Comparison of ENCODE assay signal across 18 cellular contexts in the genomic region with DNA sequence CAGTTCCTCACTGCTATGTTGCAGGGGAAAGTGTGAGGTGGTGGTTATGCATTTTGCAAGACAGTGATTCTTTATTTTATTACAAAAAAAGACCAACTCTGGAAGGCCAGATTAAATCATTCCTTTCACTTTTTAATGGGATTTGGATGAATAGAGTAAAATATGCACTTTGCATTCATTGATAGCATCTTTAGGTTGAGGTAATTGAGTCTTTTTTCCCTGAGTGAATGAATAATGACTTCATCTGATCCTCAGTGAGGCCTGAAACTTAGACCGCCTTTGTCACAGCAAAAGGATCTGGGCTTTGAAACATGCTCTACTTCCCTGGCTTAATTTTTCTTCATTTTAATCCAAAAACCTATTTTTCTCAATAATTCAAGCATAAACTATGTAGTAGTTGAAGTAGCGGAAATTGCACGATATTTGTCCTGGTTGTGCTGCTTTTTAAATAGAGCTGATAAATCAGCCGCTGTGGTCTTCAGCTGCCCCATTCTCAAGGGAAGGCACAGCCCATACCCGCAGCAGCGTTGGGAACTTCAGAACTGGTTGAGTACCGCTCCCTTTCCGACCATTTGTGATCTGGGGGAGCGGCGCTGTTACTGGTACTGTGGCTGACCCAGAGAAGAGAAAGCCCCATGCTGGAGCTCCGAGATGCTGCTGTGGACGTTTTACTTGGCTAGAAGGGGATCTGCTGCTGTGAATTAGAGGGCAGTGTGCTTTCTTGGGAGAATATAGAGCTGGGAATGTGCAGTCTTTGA.
DNase-seq lines count a peak whose midpoint lies in the region; ATAC-seq and TF ChIP-seq lines count a peak whose summit lies in the region.
"Had no signal": no experiment of that assay in that cellular context is flagged by ENCODE, and none has a peak within 500 bp of the region (broad histone marks: within the 10 kb centered on the region; RNA-seq: fewer than 3 reads in every experiment).

No MANE protein-coding gene starts in this region.

- no peak overlapping the region for H3K56ac ChIP-seq in mesendoderm (ENCODE audit: low read length)

- H3K4me3 ChIP-seq in tibial nerve: no peak overlapping the region
- H3K4me3 ChIP-seq in mesendoderm (ENCODE audit: low read length): no peak overlapping the region
- H3K4me3 ChIP-seq in hepatocyte: no peak overlapping the region
- no peak overlapping the region for H3K4me3 ChIP-seq in esophagus muscularis mucosa
- H3K4me3 ChIP-seq: BLaER1 treated with 17β-estradiol and CSF1 and Interleukin-3, amounts not matched to agents 10 nM and 100 nM had no signal

- H3K9me3 ChIP-seq in tibial nerve (no peaks in the 10 kb centered on the region), hepatocyte (ENCODE audit: low read depth) (no peaks in the 10 kb centered on the region), esophagus muscularis mucosa (no peaks in the 10 kb centered on the region)

- DNase-seq in activated T-cell treated with anti-CD3 and anti-CD28 coated beads, Interleukin-2, amount 50 U/mL, for 24 hours: no peak
- no peak for DNase-seq in activated T-cell treated with anti-CD3 and anti-CD28 coated beads, Interleukin-2, amount 50 U/mL, for 4 hours
- DNase-seq in nephron progenitor cell (no peak), tibial nerve (ENCODE audit: low spot score in 2 of 2) (no peak), mesendoderm (no peak), hepatocyte (ENCODE audit: low spot score) (no peak), esophagus muscularis mucosa (ENCODE audit: extremely low spot score) (no peak)
- DNase-seq: 8988T; CD8-positive, alpha-beta memory T cell; H7; NCI-H1436; NCI-H2029; NCI-H2171 treated with DMSO at 0.1 percent for 48 hours; NCI-H748 treated with DMSO at 0.1 percent for 48 hours had no signal

- no peak overlapping the region for H3K4me3 Mint-ChIP-seq in activated T-cell treated with anti-CD3 and anti-CD28 coated beads, Interleukin-2, amount 50 U/mL, for 24 hours
- H3K4me3 Mint-ChIP-seq in activated T-cell treated with anti-CD3 and anti-CD28 coated beads, Interleukin-2, amount 50 U/mL, for 4 hours: no peak overlapping the region
- H3K4me3 Mint-ChIP-seq in brain: peak overlapping the region in 4 of 5 experiments; percentile 37 to 68 (median 45)
- H3K4me3 Mint-ChIP-seq in nephron progenitor cell: no peak overlapping the region
- H3K4me3 Mint-ChIP-seq: CD8-positive, alpha-beta memory T cell had no signal

- TF ChIP-seq POLR2A in tibial nerve (IDR thresholded peaks at IDR 0.05) (no peak), esophagus muscularis mucosa (IDR thresholded peaks at IDR 0.05; ENCODE audit: low read depth) (no peak)

- TF ChIP-seq CTCF in brain (conservative IDR thresholded peaks at IDR 0.05) (no peak), nephron progenitor cell (IDR thresholded peaks at IDR 0.05) (no peak), tibial nerve (IDR thresholded peaks at IDR 0.05) (no peak), hepatocyte (IDR thresholded peaks at IDR 0.05; ENCODE audit: poor library complexity) (no peak), esophagus muscularis mucosa (IDR thresholded peaks at IDR 0.05) (no peak)

- no peaks in the 10 kb centered on the region for H3K27me3 ChIP-seq in tibial nerve
- H3K27me3 ChIP-seq in mesendoderm (ENCODE audit: insufficient read depth, low read length, poor library complexity): no peaks in the 10 kb centered on the region
- no peaks in the 10 kb centered on the region for H3K27me3 ChIP-seq in hepatocyte
- no peaks in the 10 kb centered on the region for H3K27me3 ChIP-seq in esophagus muscularis mucosa
- H3K27me3 ChIP-seq: BLaER1 treated with 17β-estradiol and CSF1 and Interleukin-3, amounts not matched to agents 10 nM and 100 nM had no signal

- 51 to 57% methylated on average over 12 of the region's 12 CpGs for WGBS in tibial nerve, 2 donors
- WGBS in mesendoderm (ENCODE audit: extremely low coverage, insufficient coverage, low lambda C conversion rate): no CpG with 5 or more reads among the region's 12 CpGs
- WGBS in hepatocyte (ENCODE audit: low lambda C conversion rate, missing lambda C conversion rate): 93% methylated on average over 12 of the region's 12 CpGs
- 92% methylated on average over 12 of the region's 12 CpGs for WGBS in esophagus muscularis mucosa

- no peaks in the 10 kb centered on the region for H3K27me3 Mint-ChIP-seq in activated T-cell treated with anti-CD3 and anti-CD28 coated beads, Interleukin-2, amount 50 U/mL, for 24 hours
- H3K27me3 Mint-ChIP-seq in activated T-cell treated with anti-CD3 and anti-CD28 coated beads, Interleukin-2, amount 50 U/mL, for 4 hours (ENCODE audit: low read depth): no peaks in the 10 kb centered on the region
- peaks cover 9% of the 10 kb centered on the region for H3K27me3 Mint-ChIP-seq in brain
- peaks cover 2% of the 10 kb centered on the region for H3K27me3 Mint-ChIP-seq in nephron progenitor cell (ENCODE audit: low read depth, poor library complexity)
- H3K27me3 Mint-ChIP-seq: CD8-positive, alpha-beta memory T cell had no signal

- no peaks in the 10 kb centered on the region for H3K79me1 ChIP-seq in mesendoderm (ENCODE audit: low read length)

- no peak overlapping the region for H2BK5ac ChIP-seq in mesendoderm (ENCODE audit: low read length)

- H3K36me3 ChIP-seq in tibial nerve: peaks cover 0 to 10% (median 0%) of the 10 kb centered on the region in 3 donors
- H3K36me3 ChIP-seq in mesendoderm (ENCODE audit: control insufficient read depth, insufficient read depth, low read length): no peaks in the 10 kb centered on the region
- H3K36me3 ChIP-seq in hepatocyte (replicated peaks; ENCODE audit: insufficient read depth, low read depth): no peaks in the 10 kb centered on the region
- H3K36me3 ChIP-seq in esophagus muscularis mucosa: peaks cover 6 to 21% (median 10%) of the 10 kb centered on the region in 4 donors

- H3K4ac ChIP-seq in mesendoderm (ENCODE audit: low read depth, low read length): no peak overlapping the region

- H3K36me3 Mint-ChIP-seq in activated T-cell treated with anti-CD3 and anti-CD28 coated beads, Interleukin-2, amount 50 U/mL, for 24 hours (ENCODE audit: low read depth): peaks cover 25% of the 10 kb centered on the region
- H3K36me3 Mint-ChIP-seq in activated T-cell treated with anti-CD3 and anti-CD28 coated beads, Interleukin-2, amount 50 U/mL, for 4 hours (ENCODE audit: insufficient read depth): peaks cover 14% of the 10 kb centered on the region
- H3K36me3 Mint-ChIP-seq in brain: peaks cover 7% of the 10 kb centered on the region
- peaks cover 4% of the 10 kb centered on the region for H3K36me3 Mint-ChIP-seq in nephron progenitor cell (ENCODE audit: low read depth)

- no peak overlapping the region for H2AFZ ChIP-seq in hepatocyte

- peaks cover 26% of the 10 kb centered on the region for H3K4me1 Mint-ChIP-seq in activated T-cell treated with anti-CD3 and anti-CD28 coated beads, Interleukin-2, amount 50 U/mL, for 24 hours (ENCODE audit: low read depth)
- peaks cover 11% of the 10 kb centered on the region for H3K4me1 Mint-ChIP-seq in activated T-cell treated with anti-CD3 and anti-CD28 coated beads, Interleukin-2, amount 50 U/mL, for 4 hours (ENCODE audit: low read depth)
- H3K4me1 Mint-ChIP-seq in brain (peaks cover 71% of the 10 kb centered on the region), nephron progenitor cell (peaks cover 56% of the 10 kb centered on the region)

- no peak overlapping the region for H2BK120ac ChIP-seq in mesendoderm (ENCODE audit: low read depth, low read length)

- H3K18ac ChIP-seq in mesendoderm (ENCODE audit: low read length): no peak overlapping the region

- H3K9ac ChIP-seq in mesendoderm (ENCODE audit: low read length): no peak overlapping the region
- H3K9ac ChIP-seq: BLaER1 treated with 17β-estradiol and CSF1 and Interleukin-3, amounts not matched to agents 10 nM and 100 nM; KMS-11 had no signal

- H3K23ac ChIP-seq in mesendoderm (ENCODE audit: low read length): no peak overlapping the region

- H3K4me1 ChIP-seq in tibial nerve (peaks cover 0 to 51% (median 3%) of the 10 kb centered on the region in 4 donors), mesendoderm (ENCODE audit: control insufficient read depth, low read depth, low read length) (no peaks in the 10 kb centered on the region), hepatocyte (ENCODE audit: insufficient read depth) (no peaks in the 10 kb centered on the region), esophagus muscularis mucosa (peaks cover 5 to 14% (median 9%) of the 10 kb centered on the region in 4 donors)

- intact Hi-C loops in esophagus muscularis mucosa (cut with DNase I): no loop called here

- no peaks in the 10 kb centered on the region for H3K9me3 Mint-ChIP-seq in activated T-cell treated with anti-CD3 and anti-CD28 coated beads, Interleukin-2, amount 50 U/mL, for 24 hours
- H3K9me3 Mint-ChIP-seq in activated T-cell treated with anti-CD3 and anti-CD28 coated beads, Interleukin-2, amount 50 U/mL, for 4 hours: no peaks in the 10 kb centered on the region
- no peaks in the 10 kb centered on the region for H3K9me3 Mint-ChIP-seq in brain
- H3K9me3 Mint-ChIP-seq in nephron progenitor cell: no peaks in the 10 kb centered on the region

- H3K79me2 ChIP-seq in mesendoderm (ENCODE audit: control insufficient read depth, insufficient read depth, low read length) (no peaks in the 10 kb centered on the region), hepatocyte (no peaks in the 10 kb centered on the region)

- H4K20me1 ChIP-seq in hepatocyte (ENCODE audit: insufficient read depth, poor library complexity, severe bottlenecking): no peaks in the 10 kb centered on the region

- H3K27ac ChIP-seq in tibial nerve (peak overlapping the region; percentile 42 to 85 (median 65)), mesendoderm (ENCODE audit: low read depth, low read length) (no peak overlapping the region), hepatocyte (no peak overlapping the region), esophagus muscularis mucosa (replicated peaks in 1 of 4) (peak overlapping the region in 1 of 4 donors; percentile 35)
- H3K27ac ChIP-seq: BLaER1 treated with 17β-estradiol and CSF1 and Interleukin-3, amounts not matched to agents 10 nM and 100 nM; KMS-11; RWPE1 had no signal

- peak overlapping the region; percentile 29 for H3K27ac Mint-ChIP-seq in activated T-cell treated with anti-CD3 and anti-CD28 coated beads, Interleukin-2, amount 50 U/mL, for 24 hours
- H3K27ac Mint-ChIP-seq in brain (peak overlapping the region; percentile 8 to 94 (median 73)), nephron progenitor cell (peak overlapping the region; percentile 9)

- H3K9me2 ChIP-seq in hepatocyte (replicated peaks; ENCODE audit: insufficient read depth): no peaks in the 10 kb centered on the region

- no peak overlapping the region for H4K5ac ChIP-seq in mesendoderm (ENCODE audit: low read length)

- no peak for ATAC-seq in activated T-cell treated with anti-CD3 and anti-CD28 coated beads, Interleukin-2, amount 50 U/mL, for 4 hours

- H2AK5ac ChIP-seq in mesendoderm (ENCODE audit: low read length): no peak overlapping the region

- H3K4me2 ChIP-seq in mesendoderm (ENCODE audit: low read length): no peak overlapping the region
- no peak overlapping the region for H3K4me2 ChIP-seq in hepatocyte
- H3K4me2 ChIP-seq: BLaER1 treated with 17β-estradiol and CSF1 and Interleukin-3, amounts not matched to agents 10 nM and 100 nM; KMS-11 had no signal

- H2BK15ac ChIP-seq in mesendoderm (replicated peaks; ENCODE audit: low read depth): no peak overlapping the region

- H4K8ac ChIP-seq in mesendoderm (ENCODE audit: low read depth, low read length): no peak overlapping the region

- no peak for TF ChIP-seq EP300 in tibial nerve (IDR thresholded peaks at IDR 0.05)
- TF ChIP-seq EP300 in esophagus muscularis mucosa (IDR thresholded peaks at IDR 0.05): no peak

Comparison
In these comparisons a context has a peak if more than half of its experiments do, and no peak if none do; other contexts are left out.
1. H3K27ac Mint-ChIP-seq: peak in every context shown above with its lines; median percentile 73 in brain; 29 in activated T-cell treated with anti-CD3 and anti-CD28 coated beads, Interleukin-2, amount 50 U/mL, for 24 hours; 9 in nephron progenitor cell.
2. H3K4me3 Mint-ChIP-seq: peak in brain (4 of 5); none in activated T-cell treated with anti-CD3 and anti-CD28 coated beads, Interleukin-2, amount 50 U/mL, for 24 hours (single experiment), activated T-cell treated with anti-CD3 and anti-CD28 coated beads, Interleukin-2, amount 50 U/mL, for 4 hours (single experiment) and nephron progenitor cell (single experiment).
3. H3K27ac ChIP-seq: peak in tibial nerve (4 of 4); none in mesendoderm (single experiment) and hepatocyte (single experiment).